13 cellular contexts compared by ENCODE assay signal in genomic region chr22:40399661-40400060, GRCh38. TPM values are rescaled to one million over a fixed set of nuclear protein-coding genes. Genes with fewer than 3 reads are reported as not detected.
DNase-seq lines count a peak whose midpoint lies in the region; ATAC-seq lines count a peak whose summit lies in the region.
"Had no signal": no experiment of that assay in that cellular context is flagged by ENCODE, and none has a peak within 500 bp of the region (broad histone marks: within the 10 kb centered on the region; RNA-seq: fewer than 3 reads in every experiment).

No MANE protein-coding gene starts in this region.

- H3K4me1 Mint-ChIP-seq in CD4-positive, CD25-positive, alpha-beta regulatory T cell = peaks cover 27 to 81% (median 66%) of the 10 kb centered on the region in 4 donors
- peaks cover 83% of the 10 kb centered on the region for H3K4me1 Mint-ChIP-seq in activated naive CD8-positive, alpha-beta T cell treated with anti-CD3 and anti-CD28 coated beads, Interleukin-2, amount 50 U/mL, for 24 hours
- peaks cover 42 to 96% (median 92%) of the 10 kb centered on the region in 4 donors for H3K4me1 Mint-ChIP-seq in naive thymus-derived CD8-positive, alpha-beta T cell

- H3K27me3 Mint-ChIP-seq in CD4-positive, CD25-positive, alpha-beta regulatory T cell = no peaks in the 10 kb centered on the region
- no peaks in the 10 kb centered on the region for H3K27me3 Mint-ChIP-seq in activated naive CD8-positive, alpha-beta T cell treated with anti-CD3 and anti-CD28 coated beads, Interleukin-2, amount 50 U/mL, for 24 hours
- H3K27me3 Mint-ChIP-seq in naive thymus-derived CD8-positive, alpha-beta T cell = no peaks in the 10 kb centered on the region

- no peaks in the 10 kb centered on the region for H3K27me3 ChIP-seq in CD4-positive, CD25-positive, alpha-beta regulatory T cell (ENCODE audit: control insufficient read depth, insufficient read depth, low read length)
- H3K27me3 ChIP-seq in H7 (ENCODE audit: control insufficient read depth, insufficient read depth, low read length) = no peaks in the 10 kb centered on the region
- H3K27me3 ChIP-seq: thyroid gland had no signal

- H3K36me3 Mint-ChIP-seq in CD4-positive, CD25-positive, alpha-beta regulatory T cell = peaks cover 21% of the 10 kb centered on the region
- H3K36me3 Mint-ChIP-seq in activated naive CD8-positive, alpha-beta T cell treated with anti-CD3 and anti-CD28 coated beads, Interleukin-2, amount 50 U/mL, for 24 hours (ENCODE audit: low read depth) = peaks cover 23% of the 10 kb centered on the region
- peaks cover 0 to 17% (median 11%) of the 10 kb centered on the region in 3 donors for H3K36me3 Mint-ChIP-seq in naive thymus-derived CD8-positive, alpha-beta T cell

- POLR2A ChIA-PET in naive thymus-derived CD8-positive, alpha-beta T cell (lab: Charles Lee) = interaction anchor here (0.5 to 2.4 kb wide), 10 partner anchors 10 to 355 kb away, joined by 3 to 10 read pairs (median 4); no protein-coding TSS in a partner anchor

- no peaks in the 10 kb centered on the region for H3K9me3 ChIP-seq in CD4-positive, CD25-positive, alpha-beta regulatory T cell (ENCODE audit: control insufficient read depth in 2 of 2, low read length in 2 of 2)
- H3K9me3 ChIP-seq: thyroid gland had no signal

- peaks cover 10% of the 10 kb centered on the region for H3K36me3 ChIP-seq in CD4-positive, CD25-positive, alpha-beta regulatory T cell (ENCODE audit: control insufficient read depth, insufficient read depth, low read length)
- peaks cover 8% of the 10 kb centered on the region; the same call in 1 of the 2 replicates for H3K36me3 ChIP-seq in H7 (replicated peaks; ENCODE audit: control insufficient read depth, insufficient read depth, low read length)

- ATAC-seq in CD4-positive, CD25-positive, alpha-beta regulatory T cell (ENCODE audit: low read depth in 2 of 2) = no peak
- no peak for ATAC-seq in activated naive CD8-positive, alpha-beta T cell treated with anti-CD3 and anti-CD28 coated beads, Interleukin-2, amount 50 U/mL, for 24 hours
- ATAC-seq in naive thymus-derived CD8-positive, alpha-beta T cell = no peak
- ATAC-seq in HG03469 (IDR thresholded peaks at IDR 0.05; ENCODE audit: unreplicated experiment) (no peak), HG03135 (IDR thresholded peaks at IDR 0.05; ENCODE audit: unreplicated experiment) (no peak)

- DNase-seq in CD4-positive, CD25-positive, alpha-beta regulatory T cell = no peak
- DNase-seq in H7 (peak; percentile 33), H4 (ENCODE audit: low spot score) (no peak), RPMI8226 (no peak)
- DNase-seq in activated naive CD8-positive, alpha-beta T cell treated with anti-CD3 and anti-CD28 coated beads, Interleukin-2, amount 50 U/mL, for 24 hours = no peak
- no peak for DNase-seq in naive thymus-derived CD8-positive, alpha-beta T cell
- DNase-seq: DMS79, NCI-H1417, NCI-H748 treated with DMSO at 0.1 percent for 48 hours, thyroid gland had no signal

- H3K4me3 Mint-ChIP-seq in CD4-positive, CD25-positive, alpha-beta regulatory T cell = peak overlapping the region; percentile 83 to 86 (median 85)
- no peak overlapping the region for H3K4me3 Mint-ChIP-seq in activated naive CD8-positive, alpha-beta T cell treated with anti-CD3 and anti-CD28 coated beads, Interleukin-2, amount 50 U/mL, for 24 hours
- H3K4me3 Mint-ChIP-seq in naive thymus-derived CD8-positive, alpha-beta T cell = peak overlapping the region; percentile 62 to 85 (median 79)

- H3K4me3 ChIP-seq in CD4-positive, CD25-positive, alpha-beta regulatory T cell (ENCODE audit: low read depth, low read length) = peak overlapping the region; percentile 63
- H3K4me3 ChIP-seq in H7 (ENCODE audit: insufficient read depth, low read depth, low read length) = no peak overlapping the region
- H3K4me3 ChIP-seq: lung, thyroid gland had no signal

- peak overlapping the region; percentile 62 for H3K27ac ChIP-seq in CD4-positive, CD25-positive, alpha-beta regulatory T cell (ENCODE audit: insufficient read depth, low read length, poor library complexity, severe bottlenecking)
- H3K27ac ChIP-seq: thyroid gland had no signal

- H3K4me1 ChIP-seq in CD4-positive, CD25-positive, alpha-beta regulatory T cell (ENCODE audit: control insufficient read depth, insufficient read depth, low read length, poor library complexity, severe bottlenecking) = peaks cover 52% of the 10 kb centered on the region

- peaks cover 0 to 2% (median 0%) of the 10 kb centered on the region in 7 donors for H3K9me3 Mint-ChIP-seq in CD4-positive, CD25-positive, alpha-beta regulatory T cell
- H3K9me3 Mint-ChIP-seq in activated naive CD8-positive, alpha-beta T cell treated with anti-CD3 and anti-CD28 coated beads, Interleukin-2, amount 50 U/mL, for 24 hours = no peaks in the 10 kb centered on the region
- no peaks in the 10 kb centered on the region for H3K9me3 Mint-ChIP-seq in naive thymus-derived CD8-positive, alpha-beta T cell

- H3K27ac Mint-ChIP-seq in CD4-positive, CD25-positive, alpha-beta regulatory T cell = peak overlapping the region; percentile 82 to 92 (median 91)
- H3K27ac Mint-ChIP-seq in activated naive CD8-positive, alpha-beta T cell treated with anti-CD3 and anti-CD28 coated beads, Interleukin-2, amount 50 U/mL, for 24 hours = peak overlapping the region; percentile 77
- peak overlapping the region; percentile 91 to 96 (median 95) for H3K27ac Mint-ChIP-seq in naive thymus-derived CD8-positive, alpha-beta T cell

RNA-seq across cellular contexts. Expression of gene SGSM3, which starts 29.3 kb away (rescaled TPM):
- 83.3 TPM for total RNA-seq in CD4-positive, CD25-positive, alpha-beta regulatory T cell
- 10 to 100 TPM; 26.8 to 35.6 (median 31.1) TPM for polyA plus RNA-seq in CD4-positive, CD25-positive, alpha-beta regulatory T cell
- 75.9 and 113 TPM in 2 replicates for total RNA-seq in H7 (2014; rRNA removed; shearing (Covaris generic))
- 100 to 1,000 TPM; 117 to 118 TPM for total RNA-seq in naive thymus-derived CD8-positive, alpha-beta T cell
- 10 to 100 TPM; 53.3 to 63.3 (median 62.0) TPM for polyA plus RNA-seq in naive thymus-derived CD8-positive, alpha-beta T cell
- 15.5 and 31.4 TPM in 2 replicates for total RNA-seq in H4 (2014; rRNA removed; shearing (Covaris generic))

RNA-seq across cellular contexts. Expression of gene ADSL, which starts 53.4 kb away (rescaled TPM):
- 66.5 TPM for total RNA-seq in CD4-positive, CD25-positive, alpha-beta regulatory T cell
- polyA plus RNA-seq in CD4-positive, CD25-positive, alpha-beta regulatory T cell = 100 to 1,000 TPM; 122 to 134 (median 130) TPM
- total RNA-seq in H7 (2014; rRNA removed; shearing (Covaris generic)) = 208 and 251 TPM in 2 replicates
- 10 to 100 TPM; 63.2 to 65.6 TPM for total RNA-seq in naive thymus-derived CD8-positive, alpha-beta T cell
- 100 to 1,000 TPM in 1 of 3 donors, 10 to 100 TPM in 2; 97.0 to 130 (median 100.0) TPM for polyA plus RNA-seq in naive thymus-derived CD8-positive, alpha-beta T cell
- total RNA-seq in H4 (2014; rRNA removed; shearing (Covaris generic)) = 214 and 252 TPM in 2 replicates
